3 cellular contexts compared by ENCODE assay signal in genomic region chr4:52292245-52292644, GRCh38.
TF ChIP-seq lines count a peak whose summit lies in the region.

No MANE protein-coding gene starts in this region.

TF ChIP-seq in GM23338, 12 proteins besides CTCF, POLR2A, EP300 and RAD21:
- no peak for TF ChIP-seq NANOG (IDR thresholded peaks at IDR 0.05; ENCODE audit: borderline replicate concordance)
- no peak for TF ChIP-seq STAT1 (IDR thresholded peaks at IDR 0.05; ENCODE audit: unreplicated experiment)
- TF ChIP-seq EZH2 (IDR thresholded peaks at IDR 0.05; ENCODE audit: low read depth, unreplicated experiment): no peak
- TF ChIP-seq, protein P1, sequence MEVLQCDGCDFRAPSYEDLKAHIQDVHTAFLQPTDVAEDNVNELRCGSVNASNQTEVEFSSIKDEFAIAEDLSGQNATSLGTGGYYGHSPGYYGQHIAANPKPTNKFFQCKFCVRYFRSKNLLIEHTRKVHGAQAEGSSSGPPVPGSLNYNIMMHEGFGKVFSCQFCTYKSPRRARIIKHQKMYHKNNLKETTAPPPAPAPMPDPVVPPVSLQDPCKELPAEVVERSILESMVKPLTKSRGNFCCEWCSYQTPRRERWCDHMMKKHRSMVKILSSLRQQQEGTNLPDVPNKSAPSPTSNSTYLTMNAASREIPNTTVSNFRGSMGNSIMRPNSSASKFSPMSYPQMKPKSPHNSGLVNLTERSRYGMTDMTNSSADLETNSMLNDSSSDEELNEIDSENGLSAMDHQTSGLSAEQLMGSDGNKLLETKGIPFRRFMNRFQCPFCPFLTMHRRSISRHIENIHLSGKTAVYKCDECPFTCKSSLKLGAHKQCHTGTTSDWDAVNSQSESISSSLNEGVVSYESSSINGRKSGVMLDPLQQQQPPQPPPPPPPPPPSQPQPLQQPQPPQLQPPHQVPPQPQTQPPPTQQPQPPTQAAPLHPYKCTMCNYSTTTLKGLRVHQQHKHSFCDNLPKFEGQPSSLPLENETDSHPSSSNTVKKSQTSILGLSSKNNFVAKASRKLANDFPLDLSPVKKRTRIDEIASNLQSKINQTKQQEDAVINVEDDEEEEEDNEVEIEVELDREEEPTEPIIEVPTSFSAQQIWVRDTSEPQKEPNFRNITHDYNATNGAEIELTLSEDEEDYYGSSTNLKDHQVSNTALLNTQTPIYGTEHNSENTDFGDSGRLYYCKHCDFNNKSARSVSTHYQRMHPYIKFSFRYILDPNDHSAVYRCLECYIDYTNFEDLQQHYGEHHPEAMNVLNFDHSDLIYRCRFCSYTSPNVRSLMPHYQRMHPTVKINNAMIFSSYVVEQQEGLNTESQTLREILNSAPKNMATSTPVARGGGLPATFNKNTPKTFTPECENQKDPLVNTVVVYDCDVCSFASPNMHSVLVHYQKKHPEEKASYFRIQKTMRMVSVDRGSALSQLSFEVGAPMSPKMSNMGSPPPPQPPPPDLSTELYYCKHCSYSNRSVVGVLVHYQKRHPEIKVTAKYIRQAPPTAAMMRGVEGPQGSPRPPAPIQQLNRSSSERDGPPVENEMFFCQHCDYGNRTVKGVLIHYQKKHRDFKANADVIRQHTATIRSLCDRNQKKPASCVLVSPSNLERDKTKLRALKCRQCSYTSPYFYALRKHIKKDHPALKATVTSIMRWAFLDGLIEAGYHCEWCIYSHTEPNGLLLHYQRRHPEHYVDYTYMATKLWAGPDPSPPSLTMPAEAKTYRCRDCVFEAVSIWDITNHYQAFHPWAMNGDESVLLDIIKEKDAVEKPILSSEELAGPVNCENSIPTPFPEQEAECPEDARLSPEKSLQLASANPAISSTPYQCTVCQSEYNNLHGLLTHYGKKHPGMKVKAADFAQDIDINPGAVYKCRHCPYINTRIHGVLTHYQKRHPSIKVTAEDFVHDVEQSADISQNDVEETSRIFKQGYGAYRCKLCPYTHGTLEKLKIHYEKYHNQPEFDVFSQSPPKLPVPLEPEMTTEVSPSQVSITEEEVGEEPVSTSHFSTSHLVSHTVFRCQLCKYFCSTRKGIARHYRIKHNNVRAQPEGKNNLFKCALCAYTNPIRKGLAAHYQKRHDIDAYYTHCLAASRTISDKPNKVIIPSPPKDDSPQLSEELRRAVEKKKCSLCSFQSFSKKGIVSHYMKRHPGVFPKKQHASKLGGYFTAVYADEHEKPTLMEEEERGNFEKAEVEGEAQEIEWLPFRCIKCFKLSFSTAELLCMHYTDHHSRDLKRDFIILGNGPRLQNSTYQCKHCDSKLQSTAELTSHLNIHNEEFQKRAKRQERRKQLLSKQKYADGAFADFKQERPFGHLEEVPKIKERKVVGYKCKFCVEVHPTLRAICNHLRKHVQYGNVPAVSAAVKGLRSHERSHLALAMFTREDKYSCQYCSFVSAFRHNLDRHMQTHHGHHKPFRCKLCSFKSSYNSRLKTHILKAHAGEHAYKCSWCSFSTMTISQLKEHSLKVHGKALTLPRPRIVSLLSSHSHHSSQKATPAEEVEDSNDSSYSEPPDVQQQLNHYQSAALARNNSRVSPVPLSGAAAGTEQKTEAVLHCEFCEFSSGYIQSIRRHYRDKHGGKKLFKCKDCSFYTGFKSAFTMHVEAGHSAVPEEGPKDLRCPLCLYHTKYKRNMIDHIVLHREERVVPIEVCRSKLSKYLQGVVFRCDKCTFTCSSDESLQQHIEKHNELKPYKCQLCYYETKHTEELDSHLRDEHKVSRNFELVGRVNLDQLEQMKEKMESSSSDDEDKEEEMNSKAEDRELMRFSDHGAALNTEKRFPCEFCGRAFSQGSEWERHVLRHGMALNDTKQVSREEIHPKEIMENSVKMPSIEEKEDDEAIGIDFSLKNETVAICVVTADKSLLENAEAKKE (CRISPR knock-in tag; IDR thresholded peaks at IDR 0.05): no peak
- TF ChIP-seq ETS1 (IDR thresholded peaks at IDR 0.05): no peak

TF ChIP-seq in IMR-90, 13 proteins besides CTCF, POLR2A, EP300 and RAD21:
- TF ChIP-seq, protein P2, sequence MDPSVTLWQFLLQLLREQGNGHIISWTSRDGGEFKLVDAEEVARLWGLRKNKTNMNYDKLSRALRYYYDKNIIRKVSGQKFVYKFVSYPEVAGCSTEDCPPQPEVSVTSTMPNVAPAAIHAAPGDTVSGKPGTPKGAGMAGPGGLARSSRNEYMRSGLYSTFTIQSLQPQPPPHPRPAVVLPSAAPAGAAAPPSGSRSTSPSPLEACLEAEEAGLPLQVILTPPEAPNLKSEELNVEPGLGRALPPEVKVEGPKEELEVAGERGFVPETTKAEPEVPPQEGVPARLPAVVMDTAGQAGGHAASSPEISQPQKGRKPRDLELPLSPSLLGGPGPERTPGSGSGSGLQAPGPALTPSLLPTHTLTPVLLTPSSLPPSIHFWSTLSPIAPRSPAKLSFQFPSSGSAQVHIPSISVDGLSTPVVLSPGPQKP (IDR thresholded peaks at IDR 0.05; ENCODE audit: borderline replicate concordance, low read depth, low read length): no peak
- no peak for TF ChIP-seq CHD1 (IDR thresholded peaks at IDR 0.05; ENCODE audit: low read depth, low read length)
- TF ChIP-seq CEBPB (IDR thresholded peaks at IDR 0.05; ENCODE audit: low read depth, low read length): no peak
- TF ChIP-seq MAFK (IDR thresholded peaks at IDR 0.05; ENCODE audit: low read depth, low read length): no peak
- TF ChIP-seq USF2 (IDR thresholded peaks at IDR 0.05; ENCODE audit: low read depth, low read length): no peak
- no peak for TF ChIP-seq RCOR1 (IDR thresholded peaks at IDR 0.05; ENCODE audit: insufficient replicate concordance, low read length)
- no peak for TF ChIP-seq MXI1 (IDR thresholded peaks at IDR 0.05; ENCODE audit: borderline replicate concordance, low read depth, low read length)
- no peak for TF ChIP-seq RFX5 (IDR thresholded peaks at IDR 0.05; ENCODE audit: low read depth, low read length)
- no peak for TF ChIP-seq SMC3 (IDR thresholded peaks at IDR 0.05; ENCODE audit: low read depth, low read length)
- no peak for TF ChIP-seq FOS (IDR thresholded peaks at IDR 0.05; ENCODE audit: low read depth, low read length)
- no peak for TF ChIP-seq NFE2L2 (IDR thresholded peaks at IDR 0.05; ENCODE audit: low read depth, low read length)

TF ChIP-seq in K562, 482 proteins besides CTCF, POLR2A, EP300 and RAD21:
- TF ChIP-seq MYBL2 (IDR thresholded peaks at IDR 0.05; ENCODE audit: low read depth) (no peak), MYBL2 (CRISPR knock-in tag; IDR thresholded peaks at IDR 0.05; ENCODE audit: borderline replicate concordance) (no peak)
